1 cellular context compared by ENCODE assay signal in genomic region chr2:193627187-193627917, GRCh38.
TF ChIP-seq lines count a peak whose summit lies in the region.

No MANE protein-coding gene starts in this region.

TF ChIP-seq in WTC11, 78 proteins besides CTCF, POLR2A, EP300 and RAD21 (continued from another document):
- TF ChIP-seq, protein P1, sequence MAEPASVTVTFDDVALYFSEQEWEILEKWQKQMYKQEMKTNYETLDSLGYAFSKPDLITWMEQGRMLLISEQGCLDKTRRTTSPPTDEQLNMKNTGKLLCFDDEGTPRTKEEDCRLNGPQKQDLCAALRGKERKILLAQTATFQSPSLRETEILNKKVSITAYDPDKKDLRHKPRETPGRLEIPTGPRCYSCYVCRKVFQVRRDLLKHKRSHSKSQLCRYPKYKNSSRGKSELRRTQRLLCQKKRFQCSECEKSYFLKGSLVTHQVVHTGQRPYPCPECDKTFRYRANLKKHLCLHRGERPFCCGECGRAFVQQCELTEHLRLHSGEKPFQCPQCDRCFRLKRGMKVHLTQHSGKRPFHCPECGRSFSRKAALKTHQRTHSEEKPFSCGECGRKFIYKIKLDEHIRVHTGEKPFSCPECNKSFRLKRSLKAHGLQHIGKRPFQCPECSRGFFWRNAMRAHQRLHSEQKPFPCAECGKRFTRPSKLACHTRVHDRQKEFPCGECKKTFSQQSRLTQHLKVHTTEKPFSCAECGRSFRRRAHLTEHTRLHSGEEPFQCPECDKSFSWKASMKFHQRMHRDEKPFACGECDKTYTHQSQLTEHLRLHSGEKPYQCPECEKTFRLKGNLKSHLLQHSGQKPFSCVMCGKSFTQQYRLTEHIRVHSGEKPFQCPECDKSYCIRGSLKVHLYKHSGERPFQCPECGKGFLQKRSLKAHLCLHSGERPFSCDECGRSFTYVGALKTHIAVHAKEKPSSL (CRISPR knock-in tag; conservative IDR thresholded peaks at IDR 0.05) = no peak
- TF ChIP-seq ZNF263 (CRISPR knock-in tag; IDR thresholded peaks at IDR 0.05; ENCODE audit: low read depth) (no peak), HMGA2 (CRISPR knock-in tag; IDR thresholded peaks at IDR 0.05) (no peak), MAX (CRISPR knock-in tag; IDR thresholded peaks at IDR 0.05) (no peak), ZNF416 (CRISPR knock-in tag; IDR thresholded peaks at IDR 0.05) (no peak), NR1H2 (CRISPR knock-in tag; IDR thresholded peaks at IDR 0.05) (no peak), JUN (CRISPR knock-in tag; IDR thresholded peaks at IDR 0.05) (no peak), GABPB1 (CRISPR knock-in tag; IDR thresholded peaks at IDR 0.05) (no peak), FOXP1 (CRISPR knock-in tag; IDR thresholded peaks at IDR 0.05; ENCODE audit: borderline replicate concordance) (no peak), ZNF232 (CRISPR knock-in tag; IDR thresholded peaks at IDR 0.05) (no peak), ZMAT4 (CRISPR knock-in tag; IDR thresholded peaks at IDR 0.05) (no peak)
- TF ChIP-seq, protein P2, sequence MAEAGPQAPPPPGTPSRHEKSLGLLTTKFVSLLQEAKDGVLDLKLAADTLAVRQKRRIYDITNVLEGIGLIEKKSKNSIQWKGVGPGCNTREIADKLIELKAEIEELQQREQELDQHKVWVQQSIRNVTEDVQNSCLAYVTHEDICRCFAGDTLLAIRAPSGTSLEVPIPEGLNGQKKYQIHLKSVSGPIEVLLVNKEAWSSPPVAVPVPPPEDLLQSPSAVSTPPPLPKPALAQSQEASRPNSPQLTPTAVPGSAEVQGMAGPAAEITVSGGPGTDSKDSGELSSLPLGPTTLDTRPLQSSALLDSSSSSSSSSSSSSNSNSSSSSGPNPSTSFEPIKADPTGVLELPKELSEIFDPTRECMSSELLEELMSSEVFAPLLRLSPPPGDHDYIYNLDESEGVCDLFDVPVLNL (CRISPR knock-in tag; IDR thresholded peaks at IDR 0.05; ENCODE audit: borderline replicate concordance, low read depth) = no peak
TF ChIP-seq in WTC11: peak in this region for 0.
